7 cellular contexts compared by ENCODE assay signal in the genomic region with DNA sequence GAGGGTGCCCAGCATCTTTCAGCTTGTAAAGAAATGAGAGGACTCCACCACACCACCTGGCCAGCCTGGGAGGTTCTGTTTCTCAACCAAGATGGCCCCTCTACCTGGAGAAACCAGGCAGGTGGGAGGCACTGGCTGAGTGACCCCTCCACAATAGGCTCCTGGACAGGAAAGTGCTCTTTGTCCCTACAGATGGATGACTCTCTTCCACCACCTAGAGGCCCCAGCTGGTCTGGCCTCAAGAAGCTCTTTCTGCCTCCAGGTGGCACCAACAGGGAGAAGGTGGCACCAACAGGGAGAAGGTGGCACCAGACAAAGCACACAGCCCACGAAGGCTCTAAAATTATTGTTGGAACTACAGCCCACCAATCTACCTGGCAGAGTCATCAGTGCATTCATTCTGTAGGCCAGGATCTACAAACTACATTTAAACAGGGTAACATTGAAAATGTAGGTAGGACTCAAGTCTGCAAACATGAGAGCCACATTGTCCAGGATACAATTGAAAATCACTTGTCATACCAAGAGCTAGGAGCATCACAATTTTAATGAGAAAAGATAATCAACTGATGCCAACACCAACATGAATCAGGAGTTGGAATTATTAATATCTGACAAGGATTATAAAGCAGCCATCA.
DNase-seq lines count a peak whose midpoint lies in the region; ATAC-seq and TF ChIP-seq lines count a peak whose summit lies in the region.

No MANE protein-coding gene starts in this region.

- no peak overlapping the region for H3K9ac ChIP-seq in parathyroid adenoma

- no peak overlapping the region for H2AFZ ChIP-seq in parathyroid adenoma

- H3K27ac Mint-ChIP-seq in T-helper 2 cell treated with Interferon-gamma antibody and Interleukin-4, amounts not matched to agents 5 μg/mL and 100 μg/mL, for 36 hours: no peak overlapping the region

- no peaks in the 10 kb centered on the region for H3K4me1 ChIP-seq in parathyroid adenoma

- ATAC-seq in HG03095 (IDR thresholded peaks at IDR 0.05; ENCODE audit: unreplicated experiment) (no peak), GM21825 (IDR thresholded peaks at IDR 0.05; ENCODE audit: unreplicated experiment) (no peak)

- peaks cover 26% of the 10 kb centered on the region for H3K36me3 Mint-ChIP-seq in T-helper 2 cell treated with Interferon-gamma antibody and Interleukin-4, amounts not matched to agents 5 μg/mL and 100 μg/mL, for 36 hours (ENCODE audit: low read depth)

- H3K27ac ChIP-seq in parathyroid adenoma: no peak overlapping the region

- peak; percentile 12 for DNase-seq in EH (ENCODE audit: low read depth)
- peak; percentile 15 to 57 for DNase-seq in Kasumi-1 (lab: John Stamatoyannopoulos, UW)
- peak; percentile 20 for DNase-seq in T-helper 2 cell treated with Interferon-gamma antibody and Interleukin-4, amounts not matched to agents 5 μg/mL and 100 μg/mL, for 36 hours (ENCODE audit: low spot score)
- peak; percentile 37 for DNase-seq in effector CD4-positive, alpha-beta T cell

- no peak overlapping the region for H3K4me3 ChIP-seq in parathyroid adenoma (ENCODE audit: low read depth, low read length)

- no peaks in the 10 kb centered on the region for H3K36me3 ChIP-seq in parathyroid adenoma (ENCODE audit: control insufficient read depth, insufficient read depth, low read length)

- no peaks in the 10 kb centered on the region for H3K27me3 ChIP-seq in parathyroid adenoma (ENCODE audit: control insufficient read depth, insufficient read depth, low read length)

- no peaks in the 10 kb centered on the region for H3K9me3 ChIP-seq in parathyroid adenoma (ENCODE audit: control insufficient read depth, low read length)

- no peak overlapping the region for H3K4me2 ChIP-seq in parathyroid adenoma (ENCODE audit: low read length)

- H3K79me2 ChIP-seq in parathyroid adenoma: no peaks in the 10 kb centered on the region

- no peaks in the 10 kb centered on the region for H3K27me3 Mint-ChIP-seq in T-helper 2 cell treated with Interferon-gamma antibody and Interleukin-4, amounts not matched to agents 5 μg/mL and 100 μg/mL, for 36 hours (ENCODE audit: low read depth)

- TF ChIP-seq CTCF in parathyroid adenoma (IDR thresholded peaks at IDR 0.05): peak; percentile 64

- H3K9me3 Mint-ChIP-seq in T-helper 2 cell treated with Interferon-gamma antibody and Interleukin-4, amounts not matched to agents 5 μg/mL and 100 μg/mL, for 36 hours: peaks cover 20% of the 10 kb centered on the region

- peaks cover 27% of the 10 kb centered on the region for H3K4me1 Mint-ChIP-seq in T-helper 2 cell treated with Interferon-gamma antibody and Interleukin-4, amounts not matched to agents 5 μg/mL and 100 μg/mL, for 36 hours (ENCODE audit: low read depth)

- no peak overlapping the region for H3K4me3 Mint-ChIP-seq in T-helper 2 cell treated with Interferon-gamma antibody and Interleukin-4, amounts not matched to agents 5 μg/mL and 100 μg/mL, for 36 hours
